Comparison of ENCODE assay signal across 8 cellular contexts in the genomic region with DNA sequence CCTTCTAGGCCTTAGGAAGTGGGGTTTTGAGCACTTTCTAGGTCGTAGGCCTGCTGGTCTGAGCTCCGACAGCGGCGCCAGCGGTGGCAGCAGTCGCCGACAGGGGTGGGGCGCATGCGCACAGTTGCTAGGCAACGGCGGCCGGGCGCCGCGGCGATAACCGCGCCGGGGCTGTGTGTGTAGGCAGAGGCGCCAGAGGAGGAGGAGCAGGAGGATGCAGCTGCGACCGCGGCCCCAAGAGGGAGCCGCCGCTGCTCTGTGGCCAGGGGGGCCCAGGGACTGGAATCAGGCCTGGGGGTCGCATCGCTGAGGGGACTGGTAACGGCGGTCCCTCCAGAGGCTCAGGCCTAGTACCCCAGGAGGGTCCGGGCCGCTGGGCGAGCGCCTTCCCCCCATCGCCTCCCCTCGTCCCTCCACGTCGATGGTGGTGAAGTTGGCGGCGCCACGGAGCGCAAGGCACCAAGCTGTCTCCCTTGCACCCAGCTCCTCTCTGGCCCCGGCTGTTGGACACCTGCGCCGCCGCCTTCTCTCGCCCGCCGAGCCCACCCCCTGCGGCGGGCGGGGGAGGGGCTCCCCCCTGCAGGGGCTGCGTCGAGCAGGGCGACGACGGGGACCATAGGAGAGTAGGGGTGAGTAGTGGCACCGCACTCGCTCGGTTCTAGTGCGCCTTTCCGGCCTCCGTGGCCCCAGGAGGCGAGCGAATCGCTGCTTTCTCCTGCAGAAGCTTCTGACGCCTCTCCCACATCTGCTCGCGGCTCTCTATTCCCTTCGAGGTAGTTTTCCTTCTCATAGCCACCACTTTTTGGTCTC. TPM values are rescaled to one million over a fixed set of nuclear protein-coding genes. Genes with fewer than 3 reads are reported as not detected.
A peak's percentile ranks its signal among the peaks of the same experiment; 100 is the strongest.
DNase-seq lines count a peak whose midpoint lies in the region; ATAC-seq lines count a peak whose summit lies in the region.

A gene (plus strand): TSS at position 186 of the 810 bp plus-strand sequence.

- peak within 1 kb of the TSS; percentile 71 for H3K18ac ChIP-seq in neuronal stem cell (ENCODE audit: low read length)

- H3K9ac ChIP-seq in neuronal stem cell (ENCODE audit: low read depth, low read length, poor library complexity) (peak within 1 kb of the TSS; percentile 88), subcutaneous abdominal adipose tissue (ENCODE audit: low read length in 5 of 5) (peak within 1 kb of the TSS in 4 of 5 donors; percentile 20 to 69 (median 32))

- H3K23ac ChIP-seq in neuronal stem cell (ENCODE audit: low read depth, low read length, poor library complexity) = peak within 1 kb of the TSS; percentile 73

- no peak within 1 kb of the TSS for H2BK12ac ChIP-seq in neuronal stem cell (ENCODE audit: low read length)

- H2BK15ac ChIP-seq in neuronal stem cell (ENCODE audit: low read length) = no peak within 1 kb of the TSS

- peak within 1 kb of the TSS; percentile 68 for H2AFZ ChIP-seq in ACC112 (ENCODE audit: low read length, unreplicated experiment)
- peak within 1 kb of the TSS; percentile 93 for H2AFZ ChIP-seq in neuronal stem cell (ENCODE audit: low read length)

- DNase-seq in RPMI8226 (peak; percentile 78), activated gamma-delta T cell (lab: John Stamatoyannopoulos, UW) (peak; percentile 69), foreskin melanocyte (peak; percentile 5), neuronal stem cell (ENCODE audit: low spot score) (peak; percentile 78)

- H3K27me3 ChIP-seq in ACC112 (ENCODE audit: insufficient read depth, low read length) = no peaks in the 10 kb centered on the region
- H3K27me3 ChIP-seq in neuronal stem cell (ENCODE audit: control insufficient read depth in 3 of 3, insufficient read depth in 3 of 3, low read depth in 1 of 3, low read length in 3 of 3) = no peaks in the 10 kb centered on the region
- H3K27me3 ChIP-seq in subcutaneous abdominal adipose tissue (ENCODE audit: control insufficient read depth in 5 of 5, insufficient read depth in 4 of 5, low read length in 5 of 5) = peaks cover 0 to 13% (median 5%) of the 10 kb centered on the region in 5 donors

- WGBS in neuronal stem cell (ENCODE audit: extremely low coverage in 2 of 2, insufficient read length in 2 of 2, insufficient replicate concordance in 1 of 2), 2 donors = no CpG with 5 or more reads among the region's 69 CpGs

- no peaks in the 10 kb centered on the region for H3K79me2 ChIP-seq in ACC112 (ENCODE audit: control insufficient read depth, insufficient read depth, low read length, unreplicated experiment)

- no peaks in the 10 kb centered on the region for H3K36me3 ChIP-seq in ACC112 (ENCODE audit: insufficient read depth, low read length)
- H3K36me3 ChIP-seq in neuronal stem cell (replicated peaks in 1 of 2; ENCODE audit: control insufficient read depth in 2 of 2, insufficient read depth in 2 of 2, low read length in 2 of 2) = no peaks in the 10 kb centered on the region
- no peaks in the 10 kb centered on the region for H3K36me3 ChIP-seq in subcutaneous abdominal adipose tissue (ENCODE audit: control insufficient read depth in 5 of 5, insufficient read depth in 5 of 5, low read length in 5 of 5)

- no peak within 1 kb of the TSS for H2BK5ac ChIP-seq in neuronal stem cell (ENCODE audit: low read length)

- H3K4ac ChIP-seq in neuronal stem cell (ENCODE audit: low read length) = no peak within 1 kb of the TSS

- H3K27ac ChIP-seq in ACC112 (ENCODE audit: low read depth, low read length) = 0 out of 2 replicates have a peak within 1 kb of the TSS, but pooled peaks have one; percentile 26
- peak within 1 kb of the TSS; percentile 84 for H3K27ac ChIP-seq in neuronal stem cell (replicated peaks; ENCODE audit: low read length)
- no peak within 1 kb of the TSS for H3K27ac ChIP-seq in subcutaneous abdominal adipose tissue (ENCODE audit: low read depth, low read length)

- peak within 1 kb of the TSS; percentile 62 for H3K4me2 ChIP-seq in neuronal stem cell (ENCODE audit: insufficient read depth, low read length, poor library complexity, severe bottlenecking)

- ATAC-seq in GM18868 (IDR thresholded peaks at IDR 0.05; ENCODE audit: unreplicated experiment) (peak; percentile 94), HG03139 (IDR thresholded peaks at IDR 0.05; ENCODE audit: unreplicated experiment) (peak; percentile 94)

- no peak within 1 kb of the TSS for H4K91ac ChIP-seq in neuronal stem cell (ENCODE audit: low read depth, low read length, poor library complexity)

- no peak within 1 kb of the TSS for H4K8ac ChIP-seq in neuronal stem cell (ENCODE audit: low read depth, low read length)

- H3K14ac ChIP-seq in neuronal stem cell (ENCODE audit: low read length) = no peak within 1 kb of the TSS

- H3K9me3 ChIP-seq in neuronal stem cell (replicated peaks in 1 of 2; ENCODE audit: control insufficient read depth in 2 of 2, insufficient read depth in 1 of 2, low read depth in 1 of 2, low read length in 2 of 2) (no peaks in the 10 kb centered on the region), subcutaneous abdominal adipose tissue (ENCODE audit: control insufficient read depth in 5 of 5, low read length in 5 of 5) (no peaks in the 10 kb centered on the region)

- H3K79me1 ChIP-seq in neuronal stem cell (ENCODE audit: low read depth, low read length) = no peaks in the 10 kb centered on the region

- peak within 1 kb of the TSS; percentile 75 for H3K4me3 ChIP-seq in ACC112 (ENCODE audit: low read depth, low read length)
- peak within 1 kb of the TSS; percentile 64 to 89 for H3K4me3 ChIP-seq in neuronal stem cell (ENCODE audit: low read length in 2 of 2)
- peak within 1 kb of the TSS; percentile 62 to 82 (median 73) for H3K4me3 ChIP-seq in subcutaneous abdominal adipose tissue (ENCODE audit: low read depth in 1 of 5, low read length in 5 of 5)

- H2AK5ac ChIP-seq in neuronal stem cell (ENCODE audit: low read depth, low read length) = no peak within 1 kb of the TSS

- no peak within 1 kb of the TSS for H2BK120ac ChIP-seq in neuronal stem cell (ENCODE audit: low read depth, low read length)

- no peaks in the 10 kb centered on the region for H3K4me1 ChIP-seq in ACC112 (ENCODE audit: control insufficient read depth, insufficient read depth, low read length, unreplicated experiment)
- H3K4me1 ChIP-seq in neuronal stem cell (ENCODE audit: control insufficient read depth in 2 of 2, insufficient read depth in 1 of 2, low read depth in 1 of 2, low read length in 2 of 2) = no peaks in the 10 kb centered on the region
- peaks cover 0 to 17% (median 15%) of the 10 kb centered on the region in 5 donors for H3K4me1 ChIP-seq in subcutaneous abdominal adipose tissue (ENCODE audit: control insufficient read depth in 5 of 5, insufficient read depth in 5 of 5, low read length in 5 of 5)

RNA-seq across cellular contexts. Expression of the gene that starts here (rescaled TPM):
- 5.2 TPM for polyA plus RNA-seq in neuronal stem cell (2013, experiment 1 of 2)
- polyA plus RNA-seq in neuronal stem cell (2013, experiment 2 of 2) = 5.2 TPM

Comparison
In these comparisons a context has a peak if more than half of its experiments do, and no peak if none do; other contexts are left out.
1. DNase-seq: peak in every context shown above with its lines; median percentile 78 in RPMI8226; 78 in neuronal stem cell; 69 in activated gamma-delta T cell; 5 in foreskin melanocyte.